ENCODE assay signal across 9 cellular contexts in genomic region chr9:95007470-95007869, GRCh38.
DNase-seq lines count a peak whose midpoint lies in the region; ATAC-seq and TF ChIP-seq lines count a peak whose summit lies in the region.
"Had no signal": no experiment of that assay in that cellular context is flagged by ENCODE, and none has a peak within 500 bp of the region (broad histone marks: within the 10 kb centered on the region; RNA-seq: fewer than 3 reads in every experiment).

No MANE protein-coding gene starts in this region.

- H3K36me3 ChIP-seq in right atrium auricular region: peaks cover 58% of the 10 kb centered on the region
- H3K36me3 ChIP-seq in MM.1S (replicated peaks; ENCODE audit: insufficient read depth, low read length): no peaks in the 10 kb centered on the region

- peaks cover 37% of the 10 kb centered on the region for H3K27me3 Mint-ChIP-seq in WTC11 (ENCODE audit: low read depth)

- TF ChIP-seq CTCF in right atrium auricular region (IDR thresholded peaks at IDR 0.05) (no peak), WTC11 (IDR thresholded peaks at IDR 0.05) (no peak), MM.1S (IDR thresholded peaks at IDR 0.05; ENCODE audit: low read length) (no peak)

- CTCF ChIA-PET in WTC11 (lab: Charles Lee): no interaction called here

- H3K27ac ChIP-seq in angular gyrus (ENCODE audit: low read depth, low read length) (peak overlapping the region; percentile 67), right atrium auricular region (peak overlapping the region; percentile 99 to 100), MM.1S (ENCODE audit: low read length) (no peak overlapping the region)

- H3K79me2 ChIP-seq in MM.1S (ENCODE audit: low read length): no peaks in the 10 kb centered on the region

- H3K4me1 ChIP-seq in right atrium auricular region (peaks cover 0 to 49% of the 10 kb centered on the region in 2 donors), MM.1S (ENCODE audit: low read length) (no peaks in the 10 kb centered on the region; the same call in 1 of the 2 replicates)

- H4K20me1 ChIP-seq in MM.1S (ENCODE audit: insufficient read depth, low read length): no peaks in the 10 kb centered on the region

- ATAC-seq in WTC11 (no peak), HG03457 (IDR thresholded peaks at IDR 0.05; ENCODE audit: unreplicated experiment) (no peak)

- no peak overlapping the region for H2AFZ ChIP-seq in MM.1S (ENCODE audit: low read length)

- H3K27ac Mint-ChIP-seq in WTC11: no peak overlapping the region; the same call in 1 of the 2 replicates

- H3K4me3 ChIP-seq in right atrium auricular region (peak overlapping the region; percentile 82 to 88), skeletal muscle cell (ENCODE audit: low read depth, low read length) (peak overlapping the region; percentile 83), MM.1S (ENCODE audit: low read length) (no peak overlapping the region)

- no peaks in the 10 kb centered on the region for H3K9me3 ChIP-seq in right atrium auricular region
- H3K9me3 ChIP-seq in MM.1S (replicated peaks; ENCODE audit: insufficient read depth, low read length): no peaks in the 10 kb centered on the region

- H3F3A ChIP-seq in MM.1S (ENCODE audit: insufficient read depth, low read length): peaks cover 5% of the 10 kb centered on the region; the same call in 1 of the 2 replicates

- POLR2A ChIA-PET in WTC11 (lab: Charles Lee): no interaction called here

- peak; percentile 43 for DNase-seq in HT1080 (ENCODE audit: low read depth)
- no peak for DNase-seq in right atrium auricular region (ENCODE audit: low spot score)
- DNase-seq in skeletal muscle cell (ENCODE audit: low read depth): no peak
- no peak for DNase-seq in WTC11 (ENCODE audit: low spot score)
- DNase-seq in activated CD4-positive, alpha-beta T cell treated with anti-CD3 and anti-CD28 coated beads for 1 hour: no peak
- no peak for DNase-seq in MM.1S
- DNase-seq: effector CD4-positive, alpha-beta T cell had no signal

- H3K27me3 ChIP-seq in right atrium auricular region (no peaks in the 10 kb centered on the region), MM.1S (replicated peaks; ENCODE audit: insufficient read depth, low read length) (no peaks in the 10 kb centered on the region)

- H3K4me3 Mint-ChIP-seq in WTC11: no peak overlapping the region

- H3K9me2 ChIP-seq in MM.1S (replicated peaks; ENCODE audit: insufficient read depth, low read length): no peaks in the 10 kb centered on the region

- no peak overlapping the region for H3K9ac ChIP-seq in MM.1S (ENCODE audit: low read length)

- H3K4me2 ChIP-seq in MM.1S (ENCODE audit: low read depth, low read length): no peak overlapping the region

- no peaks in the 10 kb centered on the region for H3K9me3 Mint-ChIP-seq in WTC11

- no peaks in the 10 kb centered on the region for H3K36me3 Mint-ChIP-seq in WTC11

- H3K4me1 Mint-ChIP-seq in WTC11: peaks cover 10% of the 10 kb centered on the region

TF ChIP-seq in WTC11, 78 proteins besides CTCF, POLR2A, EP300 and RAD21:
- TF ChIP-seq JAZF1 (CRISPR knock-in tag; IDR thresholded peaks at IDR 0.05): no peak
- TF ChIP-seq, protein P1, sequence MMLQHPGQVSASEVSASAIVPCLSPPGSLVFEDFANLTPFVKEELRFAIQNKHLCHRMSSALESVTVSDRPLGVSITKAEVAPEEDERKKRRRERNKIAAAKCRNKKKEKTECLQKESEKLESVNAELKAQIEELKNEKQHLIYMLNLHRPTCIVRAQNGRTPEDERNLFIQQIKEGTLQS (CRISPR knock-in tag; conservative IDR thresholded peaks at IDR 0.05): no peak
- TF ChIP-seq MAX (CRISPR knock-in tag; IDR thresholded peaks at IDR 0.05): no peak
- TF ChIP-seq, protein P2, sequence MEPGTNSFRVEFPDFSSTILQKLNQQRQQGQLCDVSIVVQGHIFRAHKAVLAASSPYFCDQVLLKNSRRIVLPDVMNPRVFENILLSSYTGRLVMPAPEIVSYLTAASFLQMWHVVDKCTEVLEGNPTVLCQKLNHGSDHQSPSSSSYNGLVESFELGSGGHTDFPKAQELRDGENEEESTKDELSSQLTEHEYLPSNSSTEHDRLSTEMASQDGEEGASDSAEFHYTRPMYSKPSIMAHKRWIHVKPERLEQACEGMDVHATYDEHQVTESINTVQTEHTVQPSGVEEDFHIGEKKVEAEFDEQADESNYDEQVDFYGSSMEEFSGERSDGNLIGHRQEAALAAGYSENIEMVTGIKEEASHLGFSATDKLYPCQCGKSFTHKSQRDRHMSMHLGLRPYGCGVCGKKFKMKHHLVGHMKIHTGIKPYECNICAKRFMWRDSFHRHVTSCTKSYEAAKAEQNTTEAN (CRISPR knock-in tag; IDR thresholded peaks at IDR 0.05): no peak
- no peak for TF ChIP-seq CREB1 (CRISPR knock-in tag; IDR thresholded peaks at IDR 0.05)
- no peak for TF ChIP-seq ZBTB21 (CRISPR knock-in tag; IDR thresholded peaks at IDR 0.05; ENCODE audit: borderline replicate concordance)
- no peak for TF ChIP-seq ZSCAN18 (CRISPR knock-in tag; IDR thresholded peaks at IDR 0.05)
- no peak for TF ChIP-seq JUN (CRISPR knock-in tag; IDR thresholded peaks at IDR 0.05)
- TF ChIP-seq USF1 (CRISPR knock-in tag; IDR thresholded peaks at IDR 0.05): no peak
